ENCODE assay signal across 8 cellular contexts in genomic region chr16:30395155-30395991, GRCh38. TPM values are rescaled to one million over a fixed set of nuclear protein-coding genes. Genes with fewer than 3 reads are reported as not detected.
DNase-seq lines count a peak whose midpoint lies in the region; ATAC-seq and TF ChIP-seq lines count a peak whose summit lies in the region.

ZNF48 (plus strand) TSS chr16:30395420; CDS start chr16:30395795, 375 bp downstream.

- in situ Hi-C loops in astrocyte of the cerebellum (cut with HindIII; ENCODE audit: low sequenced_read_pairs) = loop anchor here (10.0 kb wide), 1 partner anchor 321 kb away; the partner anchor contains the start of gene PPP4C

- TF ChIP-seq CTCF in astrocyte of the cerebellum (IDR thresholded peaks at IDR 0.05; ENCODE audit: low read depth, low read length, missing control alignments) = peak; percentile 9

- H3K4me3 ChIP-seq in astrocyte of the cerebellum (ENCODE audit: low read depth, low read length) (peak within 1 kb of the TSS; percentile 70), right cardiac atrium (ENCODE audit: low read length) (peak within 1 kb of the TSS; percentile 86)

- DNase-seq in NCI-H1417 (lab: John Stamatoyannopoulos, UW) (peak; percentile 85 to 94 (median 94)), T follicular helper cell (ENCODE audit: low read depth) (peak; percentile 21), astrocyte of the cerebellum (ENCODE audit: low read depth) (peak; percentile 77), right cardiac atrium (peak; percentile 93 to 96 (median 96)), posterior vena cava (ENCODE audit: low spot score) (peak; percentile 97)

- intact Hi-C loops in right cardiac atrium (cut with DNase I) (loop anchor here in 1 of 4 donors (10.0 kb wide), 1 partner anchor 301 kb away; the partner anchor contains the start of genes TBX6 and YPEL3), posterior vena cava (cut with DNase I) (no loop called here)

- peak; percentile 53 for ATAC-seq in HG02571 (IDR thresholded peaks at IDR 0.05; ENCODE audit: unreplicated experiment)
- ATAC-seq in right cardiac atrium = peak; percentile 97 to 98
- ATAC-seq in HG02938 (IDR thresholded peaks at IDR 0.05; ENCODE audit: unreplicated experiment) = no peak

- no peaks in the 10 kb centered on the region for H3K27me3 ChIP-seq in right cardiac atrium (ENCODE audit: control insufficient read depth, insufficient read depth)

- H3K9me3 ChIP-seq in right cardiac atrium (ENCODE audit: control insufficient read depth, low read length) = no peaks in the 10 kb centered on the region

- WGBS in right cardiac atrium = under 1% methylated on average over 102 of the region's 103 CpGs

- H3K4me1 ChIP-seq in right cardiac atrium (ENCODE audit: control insufficient read depth, insufficient read depth, low read length) = no peaks in the 10 kb centered on the region

- peak within 1 kb of the TSS; percentile 96 for H3K27ac ChIP-seq in right cardiac atrium (ENCODE audit: low read length)

- peak; percentile 56 for TF ChIP-seq POLR2A in GM10847 (IDR thresholded peaks at IDR 0.05; ENCODE audit: extremely low read depth, insufficient read length)

RNA-seq across cellular contexts. Expression of gene ZNF48, which starts in this region (rescaled TPM):
- total RNA-seq in right cardiac atrium (1 to 10 TPM; 6.2 to 8.0 (median 7.5) TPM), posterior vena cava (1 to 10 TPM; 6.2 to 6.5 TPM)
- polyA plus RNA-seq in right cardiac atrium = 3.6 TPM

Comparison
In these comparisons a context has a peak if more than half of its experiments do, and no peak if none do; other contexts are left out.
1. DNase-seq: peak in every context shown above with its lines; median percentile 97 in posterior vena cava; 96 in right cardiac atrium; 94 in NCI-H1417; 77 in astrocyte of the cerebellum; 21 in T follicular helper cell.